In the genomic region with DNA sequence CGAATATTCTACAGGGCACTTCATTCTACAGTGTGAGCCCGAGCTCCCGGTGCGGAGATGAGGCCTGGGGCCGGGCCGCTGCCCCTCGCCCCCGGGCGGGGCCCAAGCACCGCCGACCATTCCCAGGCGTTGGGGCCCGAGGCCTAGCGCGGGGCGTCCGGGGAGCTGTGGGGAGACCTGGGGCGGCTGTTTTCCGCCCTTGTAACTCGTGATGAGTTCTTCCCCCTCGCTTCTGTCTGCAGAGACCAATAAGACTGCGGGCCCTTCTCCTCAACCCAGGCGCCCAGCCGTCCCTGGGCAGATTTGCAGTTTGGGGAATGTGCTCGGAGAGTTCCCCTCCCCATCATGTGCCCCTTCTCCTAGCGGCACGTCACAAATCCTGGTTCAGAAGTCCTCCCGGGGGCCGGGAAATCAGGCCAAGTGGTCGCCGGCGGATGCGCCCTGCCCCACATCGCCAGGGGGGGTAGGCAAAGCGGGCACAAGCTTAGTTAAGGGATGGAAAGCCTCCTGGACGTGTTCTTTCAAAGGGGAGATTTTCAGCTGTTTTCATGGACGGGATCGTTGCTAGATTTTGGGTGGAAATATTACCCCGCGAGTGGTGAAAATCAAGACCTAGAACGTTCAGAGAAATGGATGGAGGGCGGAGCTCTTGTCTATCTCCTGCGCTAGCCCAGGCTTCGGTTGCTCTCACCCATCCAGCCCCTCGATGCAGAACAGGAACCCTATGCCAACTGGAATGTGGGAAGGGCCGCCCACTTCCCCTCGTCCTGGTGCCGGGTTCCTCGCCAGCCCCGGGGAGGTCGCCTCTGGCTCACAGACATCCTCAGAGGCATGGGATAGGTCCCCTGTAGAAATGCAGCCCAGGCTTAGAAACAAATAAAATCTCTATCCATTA, we compare ENCODE assay signal across 8 cellular contexts. TPM values are rescaled to one million over a fixed set of nuclear protein-coding genes. Genes with fewer than 3 reads are reported as not detected.
DNase-seq lines count a peak whose midpoint lies in the region; ATAC-seq, FAIRE-seq and TF ChIP-seq lines count a peak whose summit lies in the region.

No MANE protein-coding gene starts in this region.

- no peaks in the 10 kb centered on the region for H3K79me2 ChIP-seq in astrocyte (ENCODE audit: insufficient read depth, low read length)

- peak overlapping the region; percentile 57 for H3K4me3 ChIP-seq in astrocyte (ENCODE audit: insufficient read depth, low read depth, low read length)

- H3K27ac ChIP-seq in astrocyte (ENCODE audit: low read depth, low read length): peak overlapping the region; percentile 96

- H2AFZ ChIP-seq in astrocyte (ENCODE audit: low read depth, low read length): peak overlapping the region; percentile 94

- TF ChIP-seq CTCF in astrocyte (IDR thresholded peaks at IDR 0.05; ENCODE audit: insufficient read depth, low read depth, low read length): no peak

- H4K20me1 ChIP-seq in astrocyte (ENCODE audit: insufficient read depth, low read length): no peaks in the 10 kb centered on the region

- no peaks in the 10 kb centered on the region for H3K4me1 Mint-ChIP-seq in astrocyte (ENCODE audit: low read depth, unreplicated experiment)

- FAIRE-seq in astrocyte (lab: Jason Lieb, UNC): no peak

- H3K36me3 Mint-ChIP-seq in astrocyte (ENCODE audit: low read depth, unreplicated experiment): no peaks in the 10 kb centered on the region

- no peaks in the 10 kb centered on the region for H3K27me3 Mint-ChIP-seq in astrocyte (ENCODE audit: low read depth, unreplicated experiment)

- no peaks in the 10 kb centered on the region for H3K9me3 Mint-ChIP-seq in astrocyte (ENCODE audit: unreplicated experiment)

- H3K27me3 ChIP-seq in astrocyte (ENCODE audit: insufficient read depth, low read length): no peaks in the 10 kb centered on the region

- ATAC-seq in GM18868 (IDR thresholded peaks at IDR 0.05; ENCODE audit: unreplicated experiment) (peak; percentile 6), HG03159 (IDR thresholded peaks at IDR 0.05; ENCODE audit: unreplicated experiment) (peak; percentile 8)

- peak overlapping the region; percentile 94 for H3K9ac ChIP-seq in astrocyte (ENCODE audit: low read length)

- H3K4me1 ChIP-seq in astrocyte (ENCODE audit: insufficient read depth, low read length): peaks cover 11% of the 10 kb centered on the region

- no peaks in the 10 kb centered on the region for H3K9me3 ChIP-seq in astrocyte (ENCODE audit: insufficient read depth, low read depth, low read length)

- no peaks in the 10 kb centered on the region for H3K36me3 ChIP-seq in astrocyte (ENCODE audit: insufficient read depth, low read length)

- peak overlapping the region; percentile 89 for H3K27ac Mint-ChIP-seq in astrocyte (ENCODE audit: unreplicated experiment)

- H3K4me3 Mint-ChIP-seq in astrocyte (ENCODE audit: unreplicated experiment): peak overlapping the region; percentile 87

- peak overlapping the region; percentile 90 for H3K4me2 ChIP-seq in astrocyte (ENCODE audit: low read length)

- DNase-seq in AML-193 (lab: John Stamatoyannopoulos, UW) (peak; percentile 30 to 43), SHP77 treated with DMSO at 0.1 percent for 48 hours (lab: John Stamatoyannopoulos, UW) (peak; percentile 60), astrocyte (ENCODE audit: low read depth) (peak; percentile 44), hepatic stellate cell (ENCODE audit: low spot score) (peak; percentile 29), putamen (ENCODE audit: low spot score) (peak; percentile 68), NCI-H1048 (lab: John Stamatoyannopoulos, UW) (no peak)

RNA-seq across cellular contexts. Expression of a gene that starts 18.8 kb away (rescaled TPM):
- total RNA-seq in astrocyte: 1.1 and 1.3 TPM in 2 replicates

RNA-seq across cellular contexts. Expression of a gene that starts 47.3 kb away (rescaled TPM):
- total RNA-seq in astrocyte: 0.39 and 0.43 TPM in 2 replicates
